Comparison of ENCODE assay signal across 12 cellular contexts in genomic region chr19:3335431-3336350, GRCh38. TPM values are rescaled to one million over a fixed set of nuclear protein-coding genes. Genes with fewer than 3 reads are reported as not detected.
DNase-seq lines count a peak whose midpoint lies in the region; ATAC-seq, FAIRE-seq and TF ChIP-seq lines count a peak whose summit lies in the region.
"Had no signal": no experiment of that assay in that cellular context is flagged by ENCODE, and none has a peak within 500 bp of the region (broad histone marks: within the 10 kb centered on the region; RNA-seq: fewer than 3 reads in every experiment).

No MANE protein-coding gene starts in this region.

- H3K4me3 Mint-ChIP-seq in CD4-positive, alpha-beta memory T cell = no peak overlapping the region
- no peak overlapping the region for H3K4me3 Mint-ChIP-seq in activated CD4-positive, alpha-beta T cell treated with anti-CD3 and anti-CD28 coated beads, Interleukin-2, amount 10 ng/mL, durations not matched to agents 24 days and 14 days
- H3K4me3 Mint-ChIP-seq: GM23338 had no signal

- CTCF ChIA-PET in A549 (lab: Yijun Ruan, JAX) = interaction anchor here (0.7 to 2.2 kb wide), 6 partner anchors 30 to 137 kb away, joined by 3 to 15 read pairs (median 4); no protein-coding TSS in a partner anchor
- CTCF ChIA-PET in CD4-positive, alpha-beta memory T cell (lab: Charles Lee; ENCODE audit: partially characterized antibody) = interaction anchor here (3.2 kb wide), 1 partner anchor 93 kb away, joined by 21 read pairs; no protein-coding TSS in a partner anchor

- intact Hi-C loops in heart left ventricle (cut with DNase I) = loop anchor here in 3 of 10 donors (2.0 to 5.0 kb wide), 3 partner anchors 25 to 92 kb away; no protein-coding TSS in a partner anchor
- intact Hi-C loops in CD4-positive, alpha-beta memory T cell (cut with micrococcal nuclease) = no loop called here
- intact Hi-C loops in activated CD4-positive, alpha-beta T cell treated with anti-CD3 and anti-CD28 coated beads, Interleukin-2, amount 10 ng/mL, durations not matched to agents 24 days and 14 days (cut with micrococcal nuclease) = no loop called here

- H3K9me3 Mint-ChIP-seq in CD4-positive, alpha-beta memory T cell = no peaks in the 10 kb centered on the region
- peaks cover 3% of the 10 kb centered on the region for H3K9me3 Mint-ChIP-seq in activated CD4-positive, alpha-beta T cell treated with anti-CD3 and anti-CD28 coated beads, Interleukin-2, amount 10 ng/mL, durations not matched to agents 24 days and 14 days

- no peaks in the 10 kb centered on the region for H3K27me3 Mint-ChIP-seq in CD4-positive, alpha-beta memory T cell
- H3K27me3 Mint-ChIP-seq in activated CD4-positive, alpha-beta T cell treated with anti-CD3 and anti-CD28 coated beads, Interleukin-2, amount 10 ng/mL, durations not matched to agents 24 days and 14 days = no peaks in the 10 kb centered on the region

- H3K4me2 ChIP-seq in A549 (peak overlapping the region; percentile 81), parathyroid adenoma (ENCODE audit: low read length) (no peak overlapping the region)
- H3K4me2 ChIP-seq: GM23338 had no signal

- no peak for TF ChIP-seq EP300 in A549 (IDR thresholded peaks at IDR 0.05)

- no peak for TF ChIP-seq POLR2A in A549 (IDR thresholded peaks at IDR 0.05; ENCODE audit: low read length)
- no peak for TF ChIP-seq POLR2A in heart left ventricle (IDR thresholded peaks at IDR 0.05)

- H3K36me3 Mint-ChIP-seq in CD4-positive, alpha-beta memory T cell = no peaks in the 10 kb centered on the region
- no peaks in the 10 kb centered on the region for H3K36me3 Mint-ChIP-seq in activated CD4-positive, alpha-beta T cell treated with anti-CD3 and anti-CD28 coated beads, Interleukin-2, amount 10 ng/mL, durations not matched to agents 24 days and 14 days (ENCODE audit: low read depth)

- peaks cover 4 to 21% (median 10%) of the 10 kb centered on the region in 4 donors for H3K4me1 Mint-ChIP-seq in CD4-positive, alpha-beta memory T cell
- H3K4me1 Mint-ChIP-seq in activated CD4-positive, alpha-beta T cell treated with anti-CD3 and anti-CD28 coated beads, Interleukin-2, amount 10 ng/mL, durations not matched to agents 24 days and 14 days = peaks cover 3% of the 10 kb centered on the region
- H3K4me1 Mint-ChIP-seq: GM23338 had no signal

- FAIRE-seq in A549 (lab: Jason Lieb, UNC) = no peak
- FAIRE-seq: GM12891 had no signal

- ATAC-seq in A549 (peak; percentile 23 to 48; a peak in 4 of 6 replicates), heart left ventricle (peak; percentile 43 to 77 (median 64)), HG02623 (IDR thresholded peaks at IDR 0.05; ENCODE audit: unreplicated experiment) (no peak), GM19351 (IDR thresholded peaks at IDR 0.05; ENCODE audit: unreplicated experiment) (no peak)
- ATAC-seq: GM23338 had no signal

- peak overlapping the region; percentile 85 for H2AFZ ChIP-seq in parathyroid adenoma
- H2AFZ ChIP-seq: GM23338 had no signal

- no peak for TF ChIP-seq CTCF in A549 (IDR thresholded peaks at IDR 0.05)
- no peak for TF ChIP-seq CTCF in heart left ventricle (IDR thresholded peaks at IDR 0.05)
- no peak for TF ChIP-seq CTCF in parathyroid adenoma (IDR thresholded peaks at IDR 0.05)

- H3K9me3 ChIP-seq in A549 = no peaks in the 10 kb centered on the region
- H3K9me3 ChIP-seq in heart left ventricle = no peaks in the 10 kb centered on the region
- no peaks in the 10 kb centered on the region for H3K9me3 ChIP-seq in parathyroid adenoma (ENCODE audit: control insufficient read depth, low read length)
- H3K9me3 ChIP-seq in CD4-positive, alpha-beta memory T cell (ENCODE audit: control insufficient read depth in 1 of 2, low read length in 2 of 2) = no peaks in the 10 kb centered on the region
- H3K9me3 ChIP-seq: BE2C had no signal

- H3K4me3 ChIP-seq in A549 (no peak overlapping the region), heart left ventricle (no peak overlapping the region), parathyroid adenoma (ENCODE audit: low read depth, low read length) (no peak overlapping the region)
- no peak overlapping the region for H3K4me3 ChIP-seq in CD4-positive, alpha-beta memory T cell (ENCODE audit: low read length in 2 of 2)
- H3K4me3 ChIP-seq: GM23338 had no signal

- peak overlapping the region; percentile 85 to 94 for H3K27ac ChIP-seq in A549
- H3K27ac ChIP-seq in heart left ventricle = peak overlapping the region; percentile 84 to 99 (median 92)
- H3K27ac ChIP-seq in parathyroid adenoma = peak overlapping the region; percentile 97
- no peak overlapping the region for H3K27ac ChIP-seq in CD4-positive, alpha-beta memory T cell (ENCODE audit: low read depth, low read length)

- POLR2A ChIA-PET in A549 (lab: Yijun Ruan, JAX) = interaction anchor here (0.6 kb wide), 1 partner anchor 137 kb away, joined by 3 read pairs; no protein-coding TSS in a partner anchor
- POLR2A ChIA-PET in CD4-positive, alpha-beta memory T cell (lab: Charles Lee; ENCODE audit: partially characterized antibody) = no interaction called here

- no peak overlapping the region for H3K9ac ChIP-seq in parathyroid adenoma

- H3K4me1 ChIP-seq in A549 = peaks cover 45% of the 10 kb centered on the region
- peaks cover 5 to 44% (median 33%) of the 10 kb centered on the region in 12 donors for H3K4me1 ChIP-seq in heart left ventricle
- peaks cover 22% of the 10 kb centered on the region for H3K4me1 ChIP-seq in parathyroid adenoma
- peaks cover 10% of the 10 kb centered on the region for H3K4me1 ChIP-seq in CD4-positive, alpha-beta memory T cell (ENCODE audit: insufficient read depth, low read length)
- H3K4me1 ChIP-seq: BE2C had no signal

- peak overlapping the region in 3 of 7 donors; percentile 68 to 86 (median 71) for H3K27ac Mint-ChIP-seq in CD4-positive, alpha-beta memory T cell
- no peak overlapping the region for H3K27ac Mint-ChIP-seq in activated CD4-positive, alpha-beta T cell treated with anti-CD3 and anti-CD28 coated beads, Interleukin-2, amount 10 ng/mL, durations not matched to agents 24 days and 14 days
- H3K27ac Mint-ChIP-seq: GM23338 had no signal

- DNase-seq in A549 (ENCODE audit: low read depth in 1 of 2, low spot score in 1 of 2) (no peak), RPMI7951 (ENCODE audit: low read depth) (peak; percentile 44), heart left ventricle (peak; percentile 43 to 89 (median 71))
- no peak for DNase-seq in CD4-positive, alpha-beta memory T cell
- no peak for DNase-seq in activated CD4-positive, alpha-beta T cell treated with anti-CD3 and anti-CD28 coated beads, Interleukin-2, amount 10 ng/mL, durations not matched to agents 24 days and 14 days
- DNase-seq: BE2C, NCI-H187 treated with DMSO at 0.1 percent for 48 hours had no signal

- H3K27me3 ChIP-seq in heart left ventricle (no peaks in the 10 kb centered on the region), parathyroid adenoma (ENCODE audit: control insufficient read depth, insufficient read depth, low read length) (no peaks in the 10 kb centered on the region)
- no peaks in the 10 kb centered on the region for H3K27me3 ChIP-seq in CD4-positive, alpha-beta memory T cell (ENCODE audit: insufficient read depth, low read length)

- H3K79me2 ChIP-seq in parathyroid adenoma = no peaks in the 10 kb centered on the region

- H3K36me3 ChIP-seq in heart left ventricle (no peaks in the 10 kb centered on the region), parathyroid adenoma (ENCODE audit: control insufficient read depth, insufficient read depth, low read length) (no peaks in the 10 kb centered on the region)
- no peaks in the 10 kb centered on the region for H3K36me3 ChIP-seq in CD4-positive, alpha-beta memory T cell (ENCODE audit: insufficient read depth, low read length)
- H3K36me3 ChIP-seq: BE2C had no signal

- no peak for TF ChIP-seq RAD21 in A549 (conservative IDR thresholded peaks at IDR 0.05 in 1 of 2, IDR thresholded peaks at IDR 0.05 in 1 of 2)

- 90% methylated on average over 11 of the region's 15 CpGs for WGBS in A549 (ENCODE audit: missing lambda C conversion rate)
- 79 to 82% (median 80%) methylated on average over 14 to 15 of the region's 15 CpGs for whole genome bisulfite sequencing in heart left ventricle, 4 donors

TF ChIP-seq in A549, 52 proteins besides CTCF, POLR2A, EP300 and RAD21:
- TF ChIP-seq FOSL2 (IDR thresholded peaks at IDR 0.05) = no peak
- TF ChIP-seq FOSL2 (CRISPR knock-in tag; IDR thresholded peaks at IDR 0.05) = no peak
- TF ChIP-seq CEBPB (IDR thresholded peaks at IDR 0.05) = peak; percentile 46 to 78; a peak in 3 of 4 replicates
TF ChIP-seq in A549: peak in this region for 1.

RNA-seq across cellular contexts. Expression of gene NFIC, which starts 30.7 kb away (rescaled TPM):
- 2.6 and 4.7 TPM in 2 replicates for polyA plus RNA-seq in A549 (2011; rRNA removed)
- polyA plus RNA-seq in A549 (2012; cell fraction: cytosol; rRNA removed) = 8.9 and 14.2 TPM in 2 replicates
- 20.1 and 22.9 TPM in 2 replicates for polyA plus RNA-seq in A549 (2012; cell fraction: nucleus; rRNA removed)
- polyA plus RNA-seq in A549 (2017; fragmentation: RNase III; extraction: RNeasy Plus Mini Kit Qiagen cat#74134 plus additional on column Dnase treatment) = 34.6 to 36.4 TPM (median 34.9 TPM) in 3 replicates
- polyA minus RNA-seq in A549 (2011; rRNA and poly(A)+ RNA removed) = 10.5 and 14.6 TPM in 2 replicates
- 20.9 and 21.2 TPM in 2 replicates for total RNA-seq in RPMI7951 (2014; rRNA removed; shearing (Covaris generic))
- 100 to 1,000 TPM; 107 to 267 (median 155) TPM for total RNA-seq in heart left ventricle
- 100 to 1,000 TPM; 159 to 192 TPM for polyA plus RNA-seq in heart left ventricle
- total RNA-seq in CD4-positive, alpha-beta memory T cell = 10 to 100 TPM; 30.3 to 30.9 TPM
- polyA plus RNA-seq in CD4-positive, alpha-beta memory T cell = 10 to 100 TPM in 1 of 2 donors, 1 to 10 TPM in 1; 1.9 to 18.9 TPM
- 16.9 and 19.8 TPM in 2 replicates for total RNA-seq in activated CD4-positive, alpha-beta T cell treated with anti-CD3 and anti-CD28 coated beads, Interleukin-2, amount 10 ng/mL, durations not matched to agents 24 days and 14 days

Comparison
In these comparisons a context has a peak if more than half of its experiments do, and no peak if none do; other contexts are left out.
1. ATAC-seq: peak in A549 (2 of 2) and heart left ventricle (4 of 4); none in HG02623 (single experiment) and GM19351 (single experiment).
2. DNase-seq: peak in RPMI7951 (single experiment) and heart left ventricle (5 of 5); none in A549 (0 of 2), CD4-positive, alpha-beta memory T cell (0 of 5) and activated CD4-positive, alpha-beta T cell treated with anti-CD3 and anti-CD28 coated beads, Interleukin-2, amount 10 ng/mL, durations not matched to agents 24 days and 14 days (single experiment).